Comparison of ENCODE assay signal across 10 cellular contexts in genomic region chr6:13357551-13358075, GRCh38. TPM values are rescaled to one million over a fixed set of nuclear protein-coding genes. Genes with fewer than 3 reads are reported as not detected.
DNase-seq lines count a peak whose midpoint lies in the region; ATAC-seq, FAIRE-seq and TF ChIP-seq lines count a peak whose summit lies in the region.
"Had no signal": no experiment of that assay in that cellular context is flagged by ENCODE, and none has a peak within 500 bp of the region (broad histone marks: within the 10 kb centered on the region; RNA-seq: fewer than 3 reads in every experiment).

No MANE protein-coding gene starts in this region.

- H3K9me3 ChIP-seq in BLaER1 = no peaks in the 10 kb centered on the region
- H3K9me3 ChIP-seq in GM12878 (replicated peaks; ENCODE audit: control insufficient read depth, insufficient read depth, low read length) = no peaks in the 10 kb centered on the region
- no peaks in the 10 kb centered on the region for H3K9me3 ChIP-seq in mesenchymal stem cell (ENCODE audit: control insufficient read depth, low read length)
- H3K9me3 ChIP-seq: ascending aorta, upper lobe of left lung had no signal

- H3K23ac ChIP-seq in mesenchymal stem cell (ENCODE audit: low read length in 2 of 2) = no peak overlapping the region

- DNase-seq in LHCN-M2 (ENCODE audit: low read depth) (peak; percentile 93), GM12878 (ENCODE audit: low read depth, low spot score) (no peak), mesenchymal stem cell (no peak), AML-193 (lab: John Stamatoyannopoulos, UW) (no peak)
- DNase-seq in stimulated activated CD8-positive, alpha-beta memory T cell treated with anti-CD3 and anti-CD28 coated beads, Interleukin-4, amount 100 ng/mL, for 48 hours = no peak

- peaks cover 12% of the 10 kb centered on the region for H3K36me3 ChIP-seq in BLaER1
- peaks cover 1 to 3% of the 10 kb centered on the region in 2 experiments; a peak in 3 of 4 replicates for H3K36me3 ChIP-seq in GM12878 (ENCODE audit: control insufficient read depth in 2 of 2, insufficient read depth in 2 of 2, low read length in 1 of 2)
- no peaks in the 10 kb centered on the region for H3K36me3 ChIP-seq in mesenchymal stem cell (ENCODE audit: control insufficient read depth in 1 of 2, insufficient read depth in 2 of 2, low read depth in 1 of 2, low read length in 2 of 2)
- H3K36me3 ChIP-seq: ascending aorta had no signal

- CTCF ChIA-PET in GM12878 (lab: Yijun Ruan, JAX) = interaction anchor here (0.6 to 6.4 kb wide), 17 partner anchors 9 to 217 kb away, joined by 3 to 41 read pairs (median 4); partner anchors contain the start of gene SIRT5

- no peaks in the 10 kb centered on the region for H3K79me2 ChIP-seq in GM12878 (ENCODE audit: control insufficient read depth, insufficient read depth, low read length)

- H3K4me1 ChIP-seq in BLaER1 = peaks cover 59% of the 10 kb centered on the region
- H3K4me1 ChIP-seq in GM12878 (ENCODE audit: control insufficient read depth, insufficient read depth, low read length) = peaks cover 36% of the 10 kb centered on the region
- H3K4me1 ChIP-seq in mesenchymal stem cell (ENCODE audit: control insufficient read depth, insufficient read depth, low read depth, low read length) = peaks cover 18% of the 10 kb centered on the region
- H3K4me1 ChIP-seq: ascending aorta had no signal

- no peak for TF ChIP-seq CTCF in GM12878 (IDR thresholded peaks at IDR 0.05 in 2 of 3, conservative IDR thresholded peaks at IDR 0.05 in 1 of 3; ENCODE audit: control insufficient read depth in 2 of 3, extremely low read depth in 1 of 3, insufficient read depth in 1 of 3, low read depth in 3 of 3, low read length in 3 of 3)

- RAD21 ChIA-PET in GM12878 (lab: Charles Lee; ENCODE audit: unreplicated experiment) = interaction anchor here (0.6 to 7.2 kb wide), 13 partner anchors 12 to 217 kb away, joined by 3 to 126 read pairs (median 13); partner anchors contain the start of gene SIRT5

- TF ChIP-seq POLR2A in GM12878 (IDR thresholded peaks at IDR 0.05; ENCODE audit: low read depth, low read length) = no peak

- no peak overlapping the region for H3K4ac ChIP-seq in mesenchymal stem cell (ENCODE audit: low read depth in 1 of 2, low read length in 2 of 2)

- 80% methylated on average over 14 of the region's 14 CpGs for WGBS in GM12878 (ENCODE audit: insufficient coverage, insufficient replicate concordance, low lambda C conversion rate, missing lambda C conversion rate)
- 85% methylated on average over 10 of the region's 14 CpGs for WGBS in mesenchymal stem cell

- H3K18ac ChIP-seq in mesenchymal stem cell (ENCODE audit: low read depth in 1 of 2, low read length in 2 of 2) = peak overlapping the region in 1 of 2 experiments; percentile 59

- H2AK5ac ChIP-seq in mesenchymal stem cell (ENCODE audit: low read length, severe bottlenecking) = peak overlapping the region; percentile 31

- H3K14ac ChIP-seq in mesenchymal stem cell (ENCODE audit: low read length in 2 of 2) = no peak overlapping the region

- TF ChIP-seq RAD21 in GM12878 (IDR thresholded peaks at IDR 0.05; ENCODE audit: insufficient read depth, low read depth, low read length) = no peak

- H3K4me3 ChIP-seq in BLaER1 (no peak overlapping the region), GM12878 (no peak overlapping the region), mesenchymal stem cell (ENCODE audit: insufficient read depth in 1 of 2, low read depth in 1 of 2, low read length in 2 of 2) (no peak overlapping the region)
- H3K4me3 ChIP-seq: ascending aorta, upper lobe of left lung had no signal

- H4K91ac ChIP-seq in mesenchymal stem cell (ENCODE audit: low read length) = peak overlapping the region; percentile 70

- POLR2A ChIA-PET in GM12878 (lab: Charles Lee) = interaction anchor here (0.6 to 7.0 kb wide), 9 partner anchors 15 to 1023 kb away, joined by 3 to 45 read pairs (median 5); no protein-coding TSS in a partner anchor

- H3K4me2 ChIP-seq in BLaER1 = 0 out of 2 replicates have a peak overlapping the region, but pooled peaks have one; percentile 74
- peak overlapping the region; percentile 99 for H3K4me2 ChIP-seq in GM12878 (ENCODE audit: control insufficient read depth, insufficient read depth)
- no peak overlapping the region for H3K4me2 ChIP-seq in mesenchymal stem cell (ENCODE audit: low read length, poor library complexity, severe bottlenecking)

- H2BK5ac ChIP-seq in mesenchymal stem cell (ENCODE audit: low read depth, low read length, poor library complexity, severe bottlenecking) = no peak overlapping the region

- H2AFZ ChIP-seq in GM12878 (ENCODE audit: control insufficient read depth, low read depth, low read length) (peak overlapping the region; percentile 20; the same call in 1 of the 2 replicates), mesenchymal stem cell (ENCODE audit: low read depth, low read length) (no peak overlapping the region)

- peak overlapping the region; percentile 62 for H2BK120ac ChIP-seq in mesenchymal stem cell (ENCODE audit: low read depth, low read length)

- TF ChIP-seq EP300 in GM12878 (IDR thresholded peaks at IDR 0.05; ENCODE audit: borderline replicate concordance in 1 of 2, control insufficient read depth in 1 of 2, low read depth in 2 of 2, low read length in 2 of 2) = no peak

- H4K8ac ChIP-seq in mesenchymal stem cell (ENCODE audit: low read length) = peak overlapping the region; percentile 45

- H3K27me3 ChIP-seq in BLaER1 (no peaks in the 10 kb centered on the region), GM12878 (replicated peaks in 1 of 2; ENCODE audit: control insufficient read depth in 2 of 2, insufficient read depth in 2 of 2, low read length in 1 of 2) (no peaks in the 10 kb centered on the region), mesenchymal stem cell (ENCODE audit: control insufficient read depth in 1 of 2, insufficient read depth in 1 of 2, low read length in 2 of 2) (no peaks in the 10 kb centered on the region)
- H3K27me3 ChIP-seq: ascending aorta, upper lobe of left lung had no signal

- H2BK12ac ChIP-seq in mesenchymal stem cell (ENCODE audit: low read length in 2 of 2) = peak overlapping the region; percentile 65 to 80

- SMC1A ChIA-PET in GM12878 (lab: Charles Lee; ENCODE audit: uncharacterized antibody, unreplicated experiment) = interaction anchor here (0.6 to 11.1 kb wide), 21 partner anchors 11 to 229 kb away, joined by 3 to 178 read pairs (median 6); no protein-coding TSS in a partner anchor

- BruUV-seq in GM12878 (replicated peaks; lab: Mats Ljungman, UMichigan) = no TSS peak

- H3K9ac ChIP-seq in BLaER1 (no peak overlapping the region), GM12878 (ENCODE audit: control insufficient read depth, insufficient read depth, low read length) (0 out of 2 replicates have a peak overlapping the region, but pooled peaks have one; percentile 56), mesenchymal stem cell (ENCODE audit: low read length) (no peak overlapping the region)

- H4K20me1 ChIP-seq in BLaER1 = no peaks in the 10 kb centered on the region
- H4K20me1 ChIP-seq in GM12878 (ENCODE audit: control insufficient read depth, insufficient read depth) = no peaks in the 10 kb centered on the region

- in situ Hi-C loops in GM12878 (cut with MboI) = no loop called here

- intact Hi-C loops in GM12878 (cut with micrococcal nuclease; ENCODE audit: unreplicated experiment) = no loop called here

- H3K27ac ChIP-seq in BLaER1 (no peak overlapping the region), GM12878 (ENCODE audit: control insufficient read depth, insufficient read depth) (peak overlapping the region; percentile 94), mesenchymal stem cell (ENCODE audit: low read length, poor library complexity, severe bottlenecking) (no peak overlapping the region)
- H3K27ac ChIP-seq: ascending aorta, upper lobe of left lung had no signal

- no peak overlapping the region for H2BK15ac ChIP-seq in mesenchymal stem cell (ENCODE audit: low read depth, poor library complexity, severe bottlenecking)

- FAIRE-seq in GM12878 (lab: Jason Lieb, UNC) = no peak

- H3K79me1 ChIP-seq in mesenchymal stem cell (replicated peaks; ENCODE audit: low read length, poor library complexity, severe bottlenecking) = no peaks in the 10 kb centered on the region

- no peak for ATAC-seq in GM12878
- no peak for ATAC-seq in HG03108 (IDR thresholded peaks at IDR 0.05; ENCODE audit: unreplicated experiment)
- no peak for ATAC-seq in HG03442 (IDR thresholded peaks at IDR 0.05; ENCODE audit: unreplicated experiment)

TF ChIP-seq in GM12878, 131 proteins besides CTCF, POLR2A, EP300 and RAD21 (continues in another document):
- TF ChIP-seq ELK1 (IDR thresholded peaks at IDR 0.05; ENCODE audit: low read depth, low read length) = no peak
- TF ChIP-seq IKZF2 (IDR thresholded peaks at IDR 0.05) = 0 out of 4 replicates have a peak, but pooled peaks of 1 of the 2 experiments have one; percentile 10

RNA-seq across cellular contexts. Expression of gene TBC1D7, which starts 29.3 kb away (rescaled TPM):
- total RNA-seq in LHCN-M2 (2014; rRNA removed) (10.6 and 18.1 TPM in 2 replicates), GM12878 (2014; rRNA removed) (20.8 and 24.6 TPM in 2 replicates), GM12878 (2014; rRNA removed; fragmentation: Illumina TruSeq; extraction: Trizol) (19.8 and 21.9 TPM in 2 replicates), GM12878 (2021) (21.0 and 23.1 TPM in 2 replicates)
- polyA plus RNA-seq in LHCN-M2 (2012) = 22.1 TPM
- 62.0 and 68.8 TPM in 2 replicates for total RNA-seq in GM12878 (2013; cell fraction: nucleolus; rRNA removed)
- polyA plus RNA-seq in GM12878 (2011; ENCODE audit: low read depth) = 24.3 TPM
- polyA plus RNA-seq in GM12878 (2011; rRNA removed) (51.7 and 63.8 TPM in 2 replicates), GM12878 (2014; fragmentation: Illumina TruSeq; extraction: Trizol) (23.7 and 26.0 TPM in 2 replicates), GM12878 (2014; fragmentation: Nextera tagmentation; extraction: Ambion mirVana) (10 to 100 TPM; 36.5 to 39.3 TPM), GM12878 (2014; rRNA removed) (20.1 and 20.9 TPM in 2 replicates), GM12878 (2016; fragmentation: Nextera tagmentation; extraction: Ambion mirVana) (10 to 100 TPM; 57.7 to 65.9 TPM)
- polyA plus RNA-seq in GM12878 (2011; cell fraction: cytosol; rRNA removed) = 28.9 and 39.1 TPM in 2 replicates
- 34.2 and 40.4 TPM in 2 replicates for polyA plus RNA-seq in GM12878 (2011; cell fraction: nucleus; rRNA removed)
- 21.2 and 26.7 TPM in 2 replicates for polyA plus RNA-seq in GM12878 (2012)
- 35.0 and 64.7 TPM in 2 replicates for polyA minus RNA-seq in GM12878 (2011; rRNA and poly(A)+ RNA removed)
- 12.4 and 14.1 TPM in 2 replicates for polyA minus RNA-seq in GM12878 (2011; cell fraction: cytosol; rRNA and poly(A)+ RNA removed)
- polyA minus RNA-seq in GM12878 (2011; cell fraction: nucleus; rRNA and poly(A)+ RNA removed) = 38.0 and 56.2 TPM in 2 replicates
- 31.7 TPM for polyA plus RNA-seq in mesenchymal stem cell (2013, experiment 1 of 2)
- 30.4 TPM for polyA plus RNA-seq in mesenchymal stem cell (2013, experiment 2 of 2)
